In genomic region chr9:108994695-108995094, GRCh38 we compare ENCODE assay signal across 9 cellular contexts. TPM values are rescaled to one million over a fixed set of nuclear protein-coding genes. Genes with fewer than 3 reads are reported as not detected.
DNase-seq lines count a peak whose midpoint lies in the region; ATAC-seq, FAIRE-seq and TF ChIP-seq lines count a peak whose summit lies in the region.
"Had no signal": no experiment of that assay in that cellular context is flagged by ENCODE, and none has a peak within 500 bp of the region (broad histone marks: within the 10 kb centered on the region; RNA-seq: fewer than 3 reads in every experiment).

No MANE protein-coding gene starts in this region.

- H3K79me2 ChIP-seq in osteoblast (ENCODE audit: insufficient read depth, low read length) = peaks cover 55% of the 10 kb centered on the region

- intact Hi-C loops in left cardiac atrium (cut with DNase I) = no loop called here

- H4K20me1 ChIP-seq in osteoblast (ENCODE audit: insufficient read depth, low read length) = peaks cover 24% of the 10 kb centered on the region

- peak overlapping the region in 1 of 2 donors; percentile 52 for H3K27ac ChIP-seq in coronary artery
- H3K27ac ChIP-seq in osteoblast (ENCODE audit: low read depth, low read length) = no peak overlapping the region

- H3K9me3 ChIP-seq in osteoblast (ENCODE audit: low read depth, low read length) = no peaks in the 10 kb centered on the region

- H3K36me3 ChIP-seq in osteoblast (ENCODE audit: insufficient read depth, low read length) = peaks cover 32% of the 10 kb centered on the region

- DNase-seq in GM12892 (ENCODE audit: insufficient read length) (no peak), NOMO-1 (lab: John Stamatoyannopoulos, UW; ENCODE audit: unreplicated experiment in 2 of 2) (peak; percentile 16 to 76), left cardiac atrium (peak; percentile 70), NCI-H1694 (lab: John Stamatoyannopoulos, UW) (no peak), coronary artery (ENCODE audit: low spot score) (no peak), osteoblast (ENCODE audit: insufficient read length, low spot score, missing footprints) (no peak), omental fat pad (ENCODE audit: low spot score) (no peak)

- H3K4me3 ChIP-seq in coronary artery (no peak overlapping the region), osteoblast (ENCODE audit: insufficient read depth, low read length) (no peak overlapping the region)

- no peak overlapping the region for H3K4me2 ChIP-seq in osteoblast (ENCODE audit: insufficient read depth, low read length)

- FAIRE-seq in GM12892 (lab: Jason Lieb, UNC) = peak; percentile 46

- ATAC-seq in HG02610 (IDR thresholded peaks at IDR 0.05; ENCODE audit: unreplicated experiment) (peak; percentile 79), left cardiac atrium (peak; percentile 84 to 89), omental fat pad (ENCODE audit: low FRiP score) (no peak)
- ATAC-seq: HCT116 had no signal

- H3K27me3 ChIP-seq in osteoblast (ENCODE audit: insufficient read depth, low read length) = no peaks in the 10 kb centered on the region

- no peak for TF ChIP-seq POLR2A in GM12892 (IDR thresholded peaks at IDR 0.05; ENCODE audit: low read depth, low read length)

- peaks cover 4% of the 10 kb centered on the region for H3K4me1 ChIP-seq in osteoblast (ENCODE audit: insufficient read depth, low read length)

- no peak overlapping the region for H2AFZ ChIP-seq in osteoblast (ENCODE audit: low read length)

- TF ChIP-seq CTCF in coronary artery (IDR thresholded peaks at IDR 0.05) (no peak), osteoblast (IDR thresholded peaks at IDR 0.05; ENCODE audit: extremely low read depth, low read depth, low read length) (no peak), omental fat pad (IDR thresholded peaks at IDR 0.05) (no peak)

RNA-seq across cellular contexts. Expression of gene CTNNAL1, which starts 18.6 kb away (rescaled TPM):
- polyA plus RNA-seq in GM12892 (2012; ENCODE audit: missing spikeins) = 37.6 TPM
- total RNA-seq in left cardiac atrium = 10 to 100 TPM; 87.0 to 91.2 TPM
- total RNA-seq in osteoblast = 99.0 and 118 TPM in 2 replicates
- 10 to 100 TPM; 34.5 to 57.3 (median 46.5) TPM for total RNA-seq in omental fat pad

Comparison
In these comparisons a context has a peak if more than half of its experiments do, and no peak if none do; other contexts are left out.
1. DNase-seq: peak in NOMO-1 (2 of 2) and left cardiac atrium (single experiment); none in GM12892 (single experiment), NCI-H1694 (single experiment), coronary artery (single experiment), osteoblast (single experiment) and omental fat pad (single experiment).